ENCODE assay signal across 9 cellular contexts in the genomic region with DNA sequence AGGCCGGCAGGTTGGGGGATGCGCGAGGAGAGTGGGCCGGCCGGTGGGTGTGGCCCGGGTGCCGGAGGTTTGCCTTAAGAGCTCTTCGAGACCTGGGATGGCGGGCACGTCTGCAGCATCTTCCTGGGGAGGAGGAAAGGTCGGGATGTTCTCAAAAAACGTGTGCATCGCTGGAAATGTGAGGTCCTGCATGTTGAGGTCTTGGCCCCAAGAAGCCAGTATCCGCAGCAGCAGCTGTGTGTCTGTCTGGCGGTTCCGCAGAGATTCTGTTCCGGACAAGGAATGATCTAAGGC. TPM values are rescaled to one million over a fixed set of nuclear protein-coding genes. Genes with fewer than 3 reads are reported as not detected.
DNase-seq lines count a peak whose midpoint lies in the region; ATAC-seq and TF ChIP-seq lines count a peak whose summit lies in the region.
"Had no signal": no experiment of that assay in that cellular context is flagged by ENCODE, and none has a peak within 500 bp of the region (broad histone marks: within the 10 kb centered on the region; RNA-seq: fewer than 3 reads in every experiment).

No MANE protein-coding gene starts in this region.

- H3K27me3 Mint-ChIP-seq in naive thymus-derived CD4-positive, alpha-beta T cell, result peaks cover 23 to 77% (median 37%) of the 10 kb centered on the region in 5 donors

- no peaks in the 10 kb centered on the region for H3K36me3 ChIP-seq in HUES6 (ENCODE audit: control insufficient read depth, insufficient read depth, low read length)
- H3K36me3 ChIP-seq in naive thymus-derived CD4-positive, alpha-beta T cell (ENCODE audit: control insufficient read depth in 2 of 3, insufficient read depth in 3 of 3, low read length in 3 of 3), result no peaks in the 10 kb centered on the region

- no peak for ATAC-seq in naive thymus-derived CD4-positive, alpha-beta T cell
- ATAC-seq in GM18498 (IDR thresholded peaks at IDR 0.05; ENCODE audit: unreplicated experiment) (no peak), HG03469 (IDR thresholded peaks at IDR 0.05; ENCODE audit: unreplicated experiment) (no peak)

- no peak for DNase-seq in AG04449 (ENCODE audit: low read depth, low spot score)
- peak; percentile 20 for DNase-seq in choroid plexus epithelial cell (ENCODE audit: low read depth)
- peak in 1 of 9 donors; percentile 4 for DNase-seq in naive thymus-derived CD4-positive, alpha-beta T cell
- DNase-seq in LoVo (ENCODE audit: low spot score), result no peak
- DNase-seq in HEK293T (ENCODE audit: extremely low spot score), result no peak
- DNase-seq: NCI-H2171 had no signal

- peak overlapping the region; percentile 80 for H3K4me3 ChIP-seq in AG04449 (ENCODE audit: low read depth, low read length)
- H3K4me3 ChIP-seq in HUES6 (ENCODE audit: low read depth, low read length), result peak overlapping the region; percentile 56
- H3K4me3 ChIP-seq in choroid plexus epithelial cell (ENCODE audit: low read depth, low read length), result peak overlapping the region; percentile 70
- H3K4me3 ChIP-seq in naive thymus-derived CD4-positive, alpha-beta T cell (ENCODE audit: low read length), result peak overlapping the region; percentile 81

- H3K27me3 ChIP-seq in HUES6 (ENCODE audit: control insufficient read depth, insufficient read depth, low read length), result peaks cover 53% of the 10 kb centered on the region
- peaks cover 14% of the 10 kb centered on the region in 2 donors for H3K27me3 ChIP-seq in naive thymus-derived CD4-positive, alpha-beta T cell (ENCODE audit: control insufficient read depth in 2 of 2, insufficient read depth in 2 of 2, low read length in 2 of 2)

- no peak overlapping the region for H3K27ac ChIP-seq in HUES6 (ENCODE audit: low read depth, low read length)
- H3K27ac ChIP-seq in naive thymus-derived CD4-positive, alpha-beta T cell (ENCODE audit: low read depth, low read length), result no peak overlapping the region

- H3K4me3 Mint-ChIP-seq in naive thymus-derived CD4-positive, alpha-beta T cell, result peak overlapping the region; percentile 65 to 96 (median 88)

- TF ChIP-seq CTCF in AG04449 (IDR thresholded peaks at IDR 0.05; ENCODE audit: insufficient read depth, low read length, missing control alignments) (no peak), choroid plexus epithelial cell (conservative IDR thresholded peaks at IDR 0.05; ENCODE audit: low read depth, low read length) (no peak)

- peaks cover 0 to 3% (median 0%) of the 10 kb centered on the region in 11 donors for H3K9me3 Mint-ChIP-seq in naive thymus-derived CD4-positive, alpha-beta T cell

- peaks cover 6 to 27% (median 24%) of the 10 kb centered on the region in 7 donors for H3K4me1 Mint-ChIP-seq in naive thymus-derived CD4-positive, alpha-beta T cell

- H3K4me1 ChIP-seq in HUES6 (ENCODE audit: control insufficient read depth, insufficient read depth, low read length), result peaks cover 18% of the 10 kb centered on the region
- H3K4me1 ChIP-seq in naive thymus-derived CD4-positive, alpha-beta T cell (ENCODE audit: control insufficient read depth in 2 of 2, insufficient read depth in 2 of 2, low read length in 2 of 2), result peaks cover 14 to 18% of the 10 kb centered on the region in 2 donors

- peak overlapping the region in 2 of 9 donors; percentile 14 to 28 for H3K27ac Mint-ChIP-seq in naive thymus-derived CD4-positive, alpha-beta T cell

- H3K9ac ChIP-seq in HUES6 (ENCODE audit: low read length), result no peak overlapping the region

- no peaks in the 10 kb centered on the region for H3K9me3 ChIP-seq in HUES6 (ENCODE audit: control insufficient read depth, insufficient read depth, low read depth, low read length)
- H3K9me3 ChIP-seq in naive thymus-derived CD4-positive, alpha-beta T cell (ENCODE audit: control insufficient read depth in 2 of 3, low read length in 3 of 3), result no peaks in the 10 kb centered on the region

- POLR2A ChIA-PET in AG04449 (lab: Yijun Ruan, JAX) (interaction anchor here (1.3 to 1.5 kb wide), 2 partner anchors 10 to 141 kb away, joined by 3 to 6 read pairs; no protein-coding TSS in a partner anchor), HEK293T (lab: Yijun Ruan, JAX) (no interaction called here)
- POLR2A ChIA-PET in naive thymus-derived CD4-positive, alpha-beta T cell (lab: Charles Lee), result no interaction called here

- CTCF ChIA-PET in AG04449 (lab: Yijun Ruan, JAX) (interaction anchor here (0.5 to 16.8 kb wide), 7 partner anchors 9 to 159 kb away, joined by 3 to 150 read pairs (median 4); no protein-coding TSS in a partner anchor), HEK293T (lab: Yijun Ruan, JAX) (no interaction called here)
- CTCF ChIA-PET in naive thymus-derived CD4-positive, alpha-beta T cell (lab: Charles Lee), result no interaction called here

- intact Hi-C loops in naive thymus-derived CD4-positive, alpha-beta T cell (cut with micrococcal nuclease), result loop anchor here (5.0 to 10.0 kb wide), 6 partner anchors 597 to 1702 kb away; a partner anchor contains a TSS

- peaks cover 0 to 2% (median 0%) of the 10 kb centered on the region in 5 donors for H3K36me3 Mint-ChIP-seq in naive thymus-derived CD4-positive, alpha-beta T cell

TF ChIP-seq in HEK293T, 16 proteins besides CTCF, POLR2A, EP300 and RAD21:
- no peak for TF ChIP-seq CTBP1 (IDR thresholded peaks at IDR 0.05; ENCODE audit: borderline replicate concordance)
- TF ChIP-seq NFRKB (IDR thresholded peaks at IDR 0.05), result no peak
- TF ChIP-seq FOXA1 (IDR thresholded peaks at IDR 0.05), result no peak
- TF ChIP-seq SUZ12 (IDR thresholded peaks at IDR 0.05), result no peak
- no peak for TF ChIP-seq LEF1 (IDR thresholded peaks at IDR 0.05; ENCODE audit: borderline replicate concordance)
- no peak for TF ChIP-seq HDGF (IDR thresholded peaks at IDR 0.05; ENCODE audit: borderline replicate concordance)
- TF ChIP-seq L3MBTL2 (conservative IDR thresholded peaks at IDR 0.05), result no peak

RNA-seq across cellular contexts. Expression of a gene that starts 1.4 kb away (rescaled TPM):
- total RNA-seq in naive thymus-derived CD4-positive, alpha-beta T cell, result 1 to 10 TPM in 2 of 5 experiments, under 1 TPM in 3; 0.24 to 2.2 (median 0.48) TPM
- not detected for polyA plus RNA-seq in naive thymus-derived CD4-positive, alpha-beta T cell
